In the genomic region with DNA sequence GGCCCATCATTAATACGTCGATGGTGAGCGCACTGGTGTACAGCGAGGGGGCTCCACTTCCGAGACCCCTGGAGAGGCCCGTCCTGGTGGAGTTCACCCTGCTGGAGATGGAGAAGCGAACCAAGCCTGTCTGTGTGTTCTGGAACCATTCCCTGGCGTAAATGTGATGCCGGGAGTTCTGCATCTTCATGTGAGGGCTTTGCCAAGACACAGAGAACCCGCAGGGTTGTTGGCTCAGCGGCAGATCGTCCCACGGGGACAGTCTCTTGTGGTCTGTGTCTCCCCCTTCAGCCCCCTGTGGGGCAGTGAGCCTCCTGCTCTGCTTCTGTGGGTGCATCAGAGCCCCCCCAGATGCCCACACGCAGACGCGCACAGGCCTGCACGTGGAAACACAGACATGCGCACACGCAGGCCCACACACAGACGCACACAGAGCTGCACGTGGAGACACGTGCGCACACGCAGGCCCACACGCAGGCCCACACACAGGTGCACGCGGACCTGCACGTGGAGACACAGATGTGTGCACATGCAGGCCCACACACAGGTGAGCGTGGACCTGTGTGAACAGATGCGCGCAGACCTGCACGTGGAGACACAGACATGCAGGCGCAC, we compare ENCODE assay signal across 30 cellular contexts. TPM values are rescaled to one million over a fixed set of nuclear protein-coding genes. Genes with fewer than 3 reads are reported as not detected.
"Had no signal": no experiment of that assay in that cellular context is flagged by ENCODE, and none has a peak within 500 bp of the region (broad histone marks: within the 10 kb centered on the region; RNA-seq: fewer than 3 reads in every experiment).

No MANE protein-coding gene starts in this region.

- H3K4me3 Mint-ChIP-seq: effector memory CD8-positive, alpha-beta T cell; immature natural killer cell; memory B cell; naive B cell; natural killer cell treated with Interleukin-12 subunit alpha and Interleukin-12 subunit beta and Interleukin-15 and Interleukin-18, amount 100 ng/mL, for 72 hours; neural crest cell; stimulated activated naive B cell treated with anti-CD40 and anti-IgM and Interleukin-4, amounts not matched to agents 10 μg/mL and 1 μg/mL and 100 μg/mL, for 72 hours; stimulated activated naive CD8-positive, alpha-beta T cell treated with anti-CD3 and anti-CD28 coated beads, Interleukin-15, Interleukin-2, amounts not matched to agents 100 ng/mL and 50 ng/mL, for 24 hours had no signal

- H3K79me2 ChIP-seq: parathyroid adenoma had no signal

- DNase-seq: cerebellar nuclear complex; cortex of kidney; effector memory CD8-positive, alpha-beta T cell; erythroblast; esophagus squamous epithelium; foreskin melanocyte; hypothalamus; immature natural killer cell; islet precursor cell; kidney glomerular epithelial cell; left colon; left ventricle myocardium superior; mucosa of descending colon; naive B cell; psoas muscle; right cardiac atrium; spleen; stimulated activated CD4-positive, alpha-beta T cell treated with anti-CD3 and anti-CD28 coated beads, Interleukin-4, amount 100 ng/mL, for 4 hours; stimulated activated naive B cell treated with anti-CD40 and anti-IgM and Interleukin-4, amounts not matched to agents 10 μg/mL and 1 μg/mL and 100 μg/mL, for 72 hours; transverse colon had no signal

- FAIRE-seq: endometrium had no signal

- H3K27ac Mint-ChIP-seq: effector memory CD8-positive, alpha-beta T cell; immature natural killer cell; memory B cell; natural killer cell treated with Interleukin-12 subunit alpha and Interleukin-12 subunit beta and Interleukin-15 and Interleukin-18, amount 100 ng/mL, for 72 hours; stimulated activated naive B cell treated with anti-CD40 and anti-IgM and Interleukin-4, amounts not matched to agents 10 μg/mL and 1 μg/mL and 100 μg/mL, for 72 hours; stimulated activated naive CD8-positive, alpha-beta T cell treated with anti-CD3 and anti-CD28 coated beads, Interleukin-15, Interleukin-2, amounts not matched to agents 100 ng/mL and 50 ng/mL, for 24 hours had no signal

- H3K4me1 Mint-ChIP-seq: immature natural killer cell; memory B cell; naive B cell; stimulated activated naive B cell treated with anti-CD40 and anti-IgM and Interleukin-4, amounts not matched to agents 10 μg/mL and 1 μg/mL and 100 μg/mL, for 72 hours had no signal

- H3K9me3 ChIP-seq: esophagus squamous epithelium, mucosa of descending colon, psoas muscle, spleen, transverse colon had no signal

- H2AFZ ChIP-seq: parathyroid adenoma had no signal

- H3K4me3 ChIP-seq: esophagus squamous epithelium, lung, mucosa of descending colon, psoas muscle, skin epidermis, spleen, transverse colon had no signal

- H3K4me1 ChIP-seq: esophagus squamous epithelium, parathyroid adenoma, psoas muscle, spleen, transverse colon had no signal

- H3K9ac ChIP-seq: parathyroid adenoma had no signal

- H3K36me3 Mint-ChIP-seq: immature natural killer cell; memory B cell; naive B cell; natural killer cell treated with Interleukin-12 subunit alpha and Interleukin-12 subunit beta and Interleukin-15 and Interleukin-18, amount 100 ng/mL, for 72 hours; stimulated activated naive B cell treated with anti-CD40 and anti-IgM and Interleukin-4, amounts not matched to agents 10 μg/mL and 1 μg/mL and 100 μg/mL, for 72 hours had no signal

- ATAC-seq: effector memory CD8-positive, alpha-beta T cell; left colon; left ventricle myocardium superior; mucosa of descending colon; natural killer cell treated with Interleukin-12 subunit alpha and Interleukin-12 subunit beta and Interleukin-15 and Interleukin-18, amount 100 ng/mL, for 72 hours; stimulated activated naive B cell treated with anti-CD40 and anti-IgM and Interleukin-4, amounts not matched to agents 10 μg/mL and 1 μg/mL and 100 μg/mL, for 72 hours had no signal

- H3K9me3 Mint-ChIP-seq: effector memory CD8-positive, alpha-beta T cell; immature natural killer cell; memory B cell; natural killer cell treated with Interleukin-12 subunit alpha and Interleukin-12 subunit beta and Interleukin-15 and Interleukin-18, amount 100 ng/mL, for 72 hours; neural crest cell; stimulated activated naive B cell treated with anti-CD40 and anti-IgM and Interleukin-4, amounts not matched to agents 10 μg/mL and 1 μg/mL and 100 μg/mL, for 72 hours; stimulated activated naive CD8-positive, alpha-beta T cell treated with anti-CD3 and anti-CD28 coated beads, Interleukin-15, Interleukin-2, amounts not matched to agents 100 ng/mL and 50 ng/mL, for 24 hours had no signal

- H3K27ac ChIP-seq: esophagus squamous epithelium, parathyroid adenoma, psoas muscle, skin epidermis, spleen, transverse colon had no signal

- H3K36me3 ChIP-seq: esophagus squamous epithelium, spleen, transverse colon had no signal

RNA-seq across cellular contexts. Expression of gene PRODH, which starts 55.8 kb away (rescaled TPM):
- total RNA-seq: dermis microvascular lymphatic vessel endothelial cell; natural killer cell treated with Interleukin-12 subunit alpha and Interleukin-12 subunit beta and Interleukin-15 and Interleukin-18, amount 100 ng/mL, for 72 hours; osteoblast had no signal
- polyA plus RNA-seq: immature natural killer cell had no signal
